In the genomic region with DNA sequence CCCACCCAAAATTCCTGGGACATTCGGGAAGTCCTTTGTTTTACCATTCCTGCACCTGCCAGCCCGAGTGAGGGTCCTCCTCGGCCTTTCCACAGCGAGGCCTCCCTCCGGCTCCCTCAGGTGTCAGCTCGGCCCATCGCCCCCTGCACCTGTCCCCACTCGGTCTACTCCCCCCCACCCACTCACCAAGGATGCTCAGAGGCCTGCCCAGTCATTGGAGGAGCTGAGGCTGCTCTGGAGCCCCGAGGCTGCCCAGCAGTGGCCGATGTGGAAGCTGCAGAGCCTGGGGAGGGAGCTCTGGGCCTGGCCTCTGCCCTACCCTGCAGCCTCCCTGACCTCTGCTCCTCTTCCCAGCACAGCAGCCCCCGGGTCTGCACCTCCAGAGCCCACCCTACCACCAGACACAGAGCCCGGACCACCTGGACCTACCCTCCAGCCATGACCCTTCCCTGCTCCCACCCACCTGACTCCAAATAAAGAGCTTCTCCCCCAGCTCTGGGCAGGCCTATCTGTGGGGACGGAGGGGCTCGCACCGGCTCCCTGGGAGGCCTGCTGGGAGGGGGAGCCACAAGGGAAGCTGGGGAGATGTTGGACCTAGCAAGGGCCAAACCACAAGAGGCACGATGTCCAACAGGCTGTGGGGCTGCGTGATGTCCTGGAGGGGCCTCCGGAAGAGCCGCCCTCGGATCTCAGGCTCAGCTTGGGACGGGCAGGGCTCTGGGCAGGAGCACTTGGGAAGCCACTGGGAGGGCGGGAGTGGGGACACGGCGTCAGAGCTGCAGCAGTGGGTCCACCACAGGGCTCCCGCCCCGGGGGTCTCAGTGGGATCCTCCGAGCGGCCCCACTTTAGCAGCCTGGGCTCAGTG, we compare ENCODE assay signal across 19 cellular contexts. TPM values are rescaled to one million over a fixed set of nuclear protein-coding genes. Genes with fewer than 3 reads are reported as not detected.
"Had no signal": no experiment of that assay in that cellular context is flagged by ENCODE, and none has a peak within 500 bp of the region (broad histone marks: within the 10 kb centered on the region; RNA-seq: fewer than 3 reads in every experiment).

No MANE protein-coding gene starts in this region.

RNA-seq across cellular contexts. Expression of a gene that starts 3.8 kb away (rescaled TPM):
- total RNA-seq: cerebellum, dermis blood vessel endothelial cell, endodermal cell, esophagus mucosa, esophagus squamous epithelium, gastrocnemius medialis, glomerular endothelial cell, heart right ventricle, kidney, left colon, left lung, left ventricle myocardium superior, lung, mammary epithelial cell, mesothelial cell of epicardium, mucosa of descending colon, myocyte had no signal

RNA-seq across cellular contexts. Expression of a gene that starts 11.8 kb away (rescaled TPM):
- total RNA-seq: cerebellum, dermis blood vessel endothelial cell, dorsolateral prefrontal cortex, endodermal cell, esophagus mucosa, esophagus squamous epithelium, gastrocnemius medialis, glomerular endothelial cell, heart right ventricle, kidney, left colon, left lung, left ventricle myocardium superior, mammary epithelial cell, mesothelial cell of epicardium, mucosa of descending colon, myocyte had no signal

RNA-seq across cellular contexts. Expression of a gene that starts 28.5 kb away (rescaled TPM):
- total RNA-seq: cerebellum, dermis blood vessel endothelial cell, endodermal cell, esophagus mucosa, esophagus squamous epithelium, gastrocnemius medialis, glomerular endothelial cell, kidney, left colon, left lung, left ventricle myocardium superior, lower leg skin, lung, mammary epithelial cell, mesothelial cell of epicardium, mucosa of descending colon, myocyte had no signal
